Comparison of ENCODE assay signal across 16 cellular contexts in genomic region chr17:69717214-69717613, GRCh38.
A peak's percentile ranks its signal among the peaks of the same experiment; 100 is the strongest.
DNase-seq lines count a peak whose midpoint lies in the region; ATAC-seq and TF ChIP-seq lines count a peak whose summit lies in the region.
"Had no signal": no experiment of that assay in that cellular context is flagged by ENCODE, and none has a peak within 500 bp of the region (broad histone marks: within the 10 kb centered on the region; RNA-seq: fewer than 3 reads in every experiment).

No MANE protein-coding gene starts in this region.

- no peaks in the 10 kb centered on the region for H3K36me3 Mint-ChIP-seq in progenitor cell of endocrine pancreas (ENCODE audit: insufficient read depth)
- H3K36me3 Mint-ChIP-seq in naive thymus-derived CD8-positive, alpha-beta T cell, result no peaks in the 10 kb centered on the region
- H3K36me3 Mint-ChIP-seq: CD4-positive, alpha-beta memory T cell had no signal

- 23 to 25% methylated on average over 2 of the region's 2 CpGs for WGBS in body of pancreas, 2 donors
- WGBS in mesodermal cell (ENCODE audit: insufficient coverage in 2 of 2), 2 experiments, result 72 to 100% methylated on average over 1 to 2 of the region's 2 CpGs

- H3K4me1 ChIP-seq in body of pancreas (peaks cover 16% of the 10 kb centered on the region), mesodermal cell (ENCODE audit: control insufficient read depth, insufficient read depth, low read length, poor library complexity, severe bottlenecking) (peaks cover 10% of the 10 kb centered on the region), upper lobe of right lung (no peaks in the 10 kb centered on the region)
- H3K4me1 ChIP-seq: BE2C had no signal

- H3K36me3 ChIP-seq in body of pancreas (replicated peaks in 1 of 2; ENCODE audit: insufficient read depth in 1 of 2, low read depth in 2 of 2), result no peaks in the 10 kb centered on the region
- no peaks in the 10 kb centered on the region for H3K36me3 ChIP-seq in mesodermal cell (ENCODE audit: control insufficient read depth, insufficient read depth, low read length)
- H3K36me3 ChIP-seq in upper lobe of right lung, result no peaks in the 10 kb centered on the region
- H3K36me3 ChIP-seq: BE2C had no signal

- ATAC-seq in body of pancreas (peak; percentile 40), upper lobe of right lung (no peak), esophagus mucosa (no peak)
- ATAC-seq in naive thymus-derived CD8-positive, alpha-beta T cell, result no peak
- ATAC-seq: PC-3 had no signal

- DNase-seq in body of pancreas (no peak), progenitor cell of endocrine pancreas (ENCODE audit: low spot score, unreplicated experiment) (no peak), putamen (ENCODE audit: low spot score) (no peak), upper lobe of right lung (no peak)
- no peak for DNase-seq in naive thymus-derived CD8-positive, alpha-beta T cell
- DNase-seq: BE2C; CD4-positive, alpha-beta memory T cell; DMS79 treated with DMSO at 0.1 percent for 48 hours; GDM1; Kasumi-1; NCI-H1105 treated with DMSO at 0.1 percent for 48 hours; NCI-H187; NCI-H748 treated with DMSO at 0.1 percent for 48 hours; PC-3 had no signal

- H3K27me3 ChIP-seq in body of pancreas (no peaks in the 10 kb centered on the region), upper lobe of right lung (no peaks in the 10 kb centered on the region)
- H3K27me3 ChIP-seq: BE2C had no signal

- H3K9me3 Mint-ChIP-seq in progenitor cell of endocrine pancreas (ENCODE audit: low read depth), result no peaks in the 10 kb centered on the region
- H3K9me3 Mint-ChIP-seq in naive thymus-derived CD8-positive, alpha-beta T cell, result no peaks in the 10 kb centered on the region
- H3K9me3 Mint-ChIP-seq: CD4-positive, alpha-beta memory T cell had no signal

- peaks cover 33% of the 10 kb centered on the region for H3K4me1 Mint-ChIP-seq in progenitor cell of endocrine pancreas (ENCODE audit: low read depth)
- no peaks in the 10 kb centered on the region for H3K4me1 Mint-ChIP-seq in naive thymus-derived CD8-positive, alpha-beta T cell
- H3K4me1 Mint-ChIP-seq: CD4-positive, alpha-beta memory T cell had no signal

- intact Hi-C loops in body of pancreas (cut with DNase I), result no loop called here
- intact Hi-C loops in upper lobe of right lung (cut with DNase I), result no loop called here

- no peak for TF ChIP-seq POLR2A in body of pancreas (IDR thresholded peaks at IDR 0.05)

- H3K9me3 ChIP-seq in body of pancreas (no peaks in the 10 kb centered on the region), mesodermal cell (ENCODE audit: control insufficient read depth, low read length) (no peaks in the 10 kb centered on the region), upper lobe of right lung (no peaks in the 10 kb centered on the region)
- H3K9me3 ChIP-seq: BE2C had no signal

- no peak for TF ChIP-seq CTCF in body of pancreas (IDR thresholded peaks at IDR 0.05)
- no peak for TF ChIP-seq CTCF in progenitor cell of endocrine pancreas (IDR thresholded peaks at IDR 0.05; ENCODE audit: unreplicated experiment)
- no peak for TF ChIP-seq CTCF in upper lobe of right lung (IDR thresholded peaks at IDR 0.05)

- H3K4me3 ChIP-seq in body of pancreas (no peak overlapping the region), mesodermal cell (ENCODE audit: extremely low read depth, insufficient read depth, low read length, poor library complexity, severe bottlenecking) (no peak overlapping the region), upper lobe of right lung (no peak overlapping the region)

- H3K4me3 Mint-ChIP-seq in progenitor cell of endocrine pancreas (ENCODE audit: low read depth), result no peak overlapping the region
- H3K4me3 Mint-ChIP-seq in naive thymus-derived CD8-positive, alpha-beta T cell, result no peak overlapping the region
- H3K4me3 Mint-ChIP-seq: CD4-positive, alpha-beta memory T cell had no signal

- H3K27ac Mint-ChIP-seq in progenitor cell of endocrine pancreas, result peak overlapping the region; percentile 0
- no peak overlapping the region for H3K27ac Mint-ChIP-seq in naive thymus-derived CD8-positive, alpha-beta T cell
- H3K27ac Mint-ChIP-seq: CD4-positive, alpha-beta memory T cell had no signal

- no peaks in the 10 kb centered on the region for H3K27me3 Mint-ChIP-seq in progenitor cell of endocrine pancreas
- H3K27me3 Mint-ChIP-seq in naive thymus-derived CD8-positive, alpha-beta T cell, result no peaks in the 10 kb centered on the region
- H3K27me3 Mint-ChIP-seq: CD4-positive, alpha-beta memory T cell had no signal

- H3K27ac ChIP-seq in body of pancreas, result peak overlapping the region in 3 of 4 donors; percentile 34 to 43 (median 40)
- peak overlapping the region; percentile 12 for H3K27ac ChIP-seq in mesodermal cell (ENCODE audit: low read depth, low read length, severe bottlenecking)
- no peak overlapping the region for H3K27ac ChIP-seq in upper lobe of right lung

- POLR2A ChIA-PET in naive thymus-derived CD8-positive, alpha-beta T cell (lab: Charles Lee), result no interaction called here
